32 cellular contexts compared by ENCODE assay signal in the genomic region with DNA sequence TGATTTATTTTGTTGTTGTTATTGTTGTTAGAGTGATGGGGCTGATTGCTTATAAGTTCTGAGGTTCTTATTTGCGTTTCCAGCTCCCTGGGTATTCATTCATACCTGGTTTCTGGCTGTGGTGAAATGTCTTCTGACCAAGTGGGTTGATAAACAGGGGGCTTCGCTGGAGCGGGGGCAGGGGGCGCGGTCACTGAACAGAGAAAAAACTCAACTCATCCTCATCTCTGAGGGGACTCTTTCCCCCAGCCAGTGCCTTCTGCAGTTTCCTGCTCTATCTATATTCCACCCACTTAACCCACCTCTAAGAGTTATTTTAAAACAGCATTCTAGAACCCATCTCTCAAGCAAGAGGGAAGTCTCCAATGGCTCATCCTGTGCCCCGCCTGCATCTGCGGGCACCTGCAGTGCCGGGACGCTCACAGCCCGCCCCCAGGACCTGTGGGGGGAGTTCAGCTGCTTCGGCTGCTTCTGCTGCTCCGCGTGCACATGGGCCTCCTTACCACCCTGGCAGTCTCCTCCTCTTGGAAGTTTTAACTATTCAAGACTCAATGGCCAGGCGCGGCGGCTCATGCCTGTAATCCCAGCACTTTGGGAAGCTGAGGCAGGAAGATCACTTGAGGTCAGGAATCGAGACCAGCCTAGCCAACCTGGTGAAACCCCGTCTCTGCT. TPM values are rescaled to one million over a fixed set of nuclear protein-coding genes. Genes with fewer than 3 reads are reported as not detected.
DNase-seq lines count a peak whose midpoint lies in the region; ATAC-seq and TF ChIP-seq lines count a peak whose summit lies in the region.
"Had no signal": no experiment of that assay in that cellular context is flagged by ENCODE, and none has a peak within 500 bp of the region (broad histone marks: within the 10 kb centered on the region; RNA-seq: fewer than 3 reads in every experiment).

No MANE protein-coding gene starts in this region.

- H3K9ac ChIP-seq in mammary epithelial cell (ENCODE audit: insufficient read depth, low read length) = no peak overlapping the region

- CTCF ChIA-PET in MCF 10A (lab: Yijun Ruan, JAX) (interaction anchor here (0.6 to 2.4 kb wide), 5 partner anchors 7 to 113 kb away, joined by 3 to 14 read pairs (median 4); no protein-coding TSS in a partner anchor), mammary epithelial cell (lab: Charles Lee; ENCODE audit: low non-redundant PET) (no interaction called here)

- POLR2A ChIA-PET in MCF 10A (lab: Yijun Ruan, JAX) = interaction anchor here (0.6 to 3.5 kb wide), 4 partner anchors 10 to 30 kb away, joined by 3 to 30 read pairs (median 5); no protein-coding TSS in a partner anchor

- DNase-seq in MCF 10A (ENCODE audit: unreplicated experiment) = no peak
- no peak for DNase-seq in mammary epithelial cell
- DNase-seq in central memory CD8-positive, alpha-beta T cell (ENCODE audit: low spot score in 2 of 2) = no peak
- peak; percentile 27 for DNase-seq in lower lobe of right lung
- peak in 1 of 2 donors; percentile 69 for DNase-seq in thyroid gland
- DNase-seq in glutamatergic neuron = no peak
- DNase-seq in natural killer cell = no peak
- DNase-seq in NCI-H2171 treated with DMSO at 0.1 percent for 48 hours (lab: John Stamatoyannopoulos, UW) = no peak
- DNase-seq: activated CD4-positive, alpha-beta T cell treated with anti-CD3 and anti-CD28 coated beads for 36 hours; activated CD8-positive, alpha-beta T cell treated with anti-CD3 and anti-CD28 coated beads, Interleukin-2, amount 10 ng/mL, durations not matched to agents 7 days and 5 days; activated T-cell treated with anti-CD3 and anti-CD28 coated beads for 4 hours; CD4-positive, CD25-positive, alpha-beta regulatory T cell; esophagus squamous epithelium; foreskin melanocyte; hypothalamus; immature natural killer cell; KG1; midbrain; MM.1S; naive thymus-derived CD4-positive, alpha-beta T cell; NCI-H2107; NCI-H510A; stimulated activated CD4-positive, alpha-beta T cell treated with anti-CD3 and anti-CD28 coated beads, Interleukin-4, amount 100 ng/mL, for 1 hour; T-helper 2 cell; testis had no signal

- peaks cover 11% of the 10 kb centered on the region for H3K36me3 ChIP-seq in mammary epithelial cell (ENCODE audit: insufficient read depth, low read length)
- peaks cover 49% of the 10 kb centered on the region for H3K36me3 ChIP-seq in lower lobe of right lung
- peaks cover 0 to 3% of the 10 kb centered on the region in 2 donors for H3K36me3 ChIP-seq in thyroid gland
- H3K36me3 ChIP-seq: ovary had no signal

- intact Hi-C loops in MCF 10A (cut with micrococcal nuclease) = no loop called here
- intact Hi-C loops in mammary epithelial cell (cut with micrococcal nuclease) = no loop called here
- intact Hi-C loops in lower lobe of right lung (cut with DNase I) = no loop called here
- intact Hi-C loops in thyroid gland (cut with DNase I) = no loop called here
- intact Hi-C loops in natural killer cell (cut with micrococcal nuclease) = no loop called here

- H3K4me3 Mint-ChIP-seq in MCF 10A (ENCODE audit: unreplicated experiment) (no peak overlapping the region), glutamatergic neuron (ENCODE audit: unreplicated experiment) (no peak overlapping the region), natural killer cell (no peak overlapping the region)
- H3K4me3 Mint-ChIP-seq in central memory CD8-positive, alpha-beta T cell = no peak overlapping the region
- H3K4me3 Mint-ChIP-seq: activated CD4-positive, alpha-beta T cell treated with anti-CD3 and anti-CD28 coated beads for 36 hours; activated CD8-positive, alpha-beta T cell treated with anti-CD3 and anti-CD28 coated beads, Interleukin-2, amount 10 ng/mL, durations not matched to agents 7 days and 5 days; CD4-positive, CD25-positive, alpha-beta regulatory T cell; immature natural killer cell; naive thymus-derived CD4-positive, alpha-beta T cell; stimulated activated memory B cell treated with anti-CD40 and anti-IgM and Interleukin-4, amounts not matched to agents 10 μg/mL and 1 μg/mL and 100 μg/mL, for 72 hours had no signal

- H3K27me3 ChIP-seq in mammary epithelial cell (ENCODE audit: insufficient read depth, low read length) (no peaks in the 10 kb centered on the region), lower lobe of right lung (ENCODE audit: low read depth) (no peaks in the 10 kb centered on the region), thyroid gland (no peaks in the 10 kb centered on the region)
- H3K27me3 ChIP-seq: adrenal gland, esophagus squamous epithelium, ovary, right atrium auricular region, testis had no signal

- peak overlapping the region; percentile 49 for H3K27ac Mint-ChIP-seq in MCF 10A (ENCODE audit: low read depth, unreplicated experiment)
- H3K27ac Mint-ChIP-seq in central memory CD8-positive, alpha-beta T cell (ENCODE audit: low read depth) = peak overlapping the region; percentile 57
- no peak overlapping the region for H3K27ac Mint-ChIP-seq in glutamatergic neuron (ENCODE audit: unreplicated experiment)
- H3K27ac Mint-ChIP-seq in natural killer cell = no peak overlapping the region
- H3K27ac Mint-ChIP-seq: activated CD4-positive, alpha-beta T cell treated with anti-CD3 and anti-CD28 coated beads for 36 hours; stimulated activated memory B cell treated with anti-CD40 and anti-IgM and Interleukin-4, amounts not matched to agents 10 μg/mL and 1 μg/mL and 100 μg/mL, for 72 hours had no signal

- TF ChIP-seq CTCF in MCF 10A (IDR thresholded peaks at IDR 0.05; ENCODE audit: unreplicated experiment) (no peak), mammary epithelial cell (conservative IDR thresholded peaks at IDR 0.05 in 1 of 2, IDR thresholded peaks at IDR 0.05 in 1 of 2; ENCODE audit: extremely low read depth in 1 of 2, insufficient read depth in 1 of 2, low read depth in 1 of 2, low read length in 2 of 2) (no peak), lower lobe of right lung (IDR thresholded peaks at IDR 0.05) (no peak), thyroid gland (IDR thresholded peaks at IDR 0.05) (no peak), glutamatergic neuron (IDR thresholded peaks at IDR 0.05; ENCODE audit: partially characterized antibody, unreplicated experiment) (no peak), natural killer cell (IDR thresholded peaks at IDR 0.05) (no peak)

- H3K9me3 Mint-ChIP-seq in MCF 10A (ENCODE audit: unreplicated experiment) = no peaks in the 10 kb centered on the region
- H3K9me3 Mint-ChIP-seq in central memory CD8-positive, alpha-beta T cell = no peaks in the 10 kb centered on the region
- H3K9me3 Mint-ChIP-seq in glutamatergic neuron (ENCODE audit: unreplicated experiment) = peaks cover 11% of the 10 kb centered on the region
- H3K9me3 Mint-ChIP-seq in natural killer cell = no peaks in the 10 kb centered on the region
- H3K9me3 Mint-ChIP-seq: CD4-positive, CD25-positive, alpha-beta regulatory T cell; immature natural killer cell; naive thymus-derived CD4-positive, alpha-beta T cell; stimulated activated memory B cell treated with anti-CD40 and anti-IgM and Interleukin-4, amounts not matched to agents 10 μg/mL and 1 μg/mL and 100 μg/mL, for 72 hours had no signal

- no peaks in the 10 kb centered on the region for H3K27me3 Mint-ChIP-seq in MCF 10A (ENCODE audit: insufficient read depth, unreplicated experiment)
- H3K27me3 Mint-ChIP-seq in central memory CD8-positive, alpha-beta T cell = no peaks in the 10 kb centered on the region
- H3K27me3 Mint-ChIP-seq in glutamatergic neuron (ENCODE audit: unreplicated experiment) = peaks cover 4% of the 10 kb centered on the region
- H3K27me3 Mint-ChIP-seq in natural killer cell (ENCODE audit: low read depth in 2 of 2) = no peaks in the 10 kb centered on the region
- H3K27me3 Mint-ChIP-seq: activated CD4-positive, alpha-beta T cell treated with anti-CD3 and anti-CD28 coated beads for 36 hours; CD4-positive, CD25-positive, alpha-beta regulatory T cell; naive thymus-derived CD4-positive, alpha-beta T cell; stimulated activated memory B cell treated with anti-CD40 and anti-IgM and Interleukin-4, amounts not matched to agents 10 μg/mL and 1 μg/mL and 100 μg/mL, for 72 hours had no signal

- 93% methylated on average over 15 of the region's 18 CpGs for WGBS in mammary epithelial cell (ENCODE audit: low coverage, missing lambda C conversion rate)
- 52 to 65% methylated on average over 18 of the region's 18 CpGs for WGBS in thyroid gland, 2 donors

- in situ Hi-C loops in mammary epithelial cell (cut with MboI; ENCODE audit: low sequenced_read_pairs in 2 of 2) = no loop called here

- H2AFZ ChIP-seq in mammary epithelial cell (ENCODE audit: low read depth, low read length) = no peak overlapping the region

- dilution Hi-C loops in mammary epithelial cell (cut with HindIII; ENCODE audit: low sequenced_read_pairs) = loop anchor here (5.0 kb wide), 4 partner anchors 41 to 104 kb away; no protein-coding TSS in a partner anchor

- no peak overlapping the region for H3K27ac ChIP-seq in mammary epithelial cell (ENCODE audit: insufficient read depth, low read depth, low read length)
- H3K27ac ChIP-seq in lower lobe of right lung = no peak overlapping the region
- peak overlapping the region; percentile 20 to 82 (median 68) for H3K27ac ChIP-seq in thyroid gland
- H3K27ac ChIP-seq: adrenal gland, coronary artery, esophagus squamous epithelium, ovary, right atrium auricular region had no signal

- TF ChIP-seq POLR2A in thyroid gland (IDR thresholded peaks at IDR 0.05) = no peak

- ATAC-seq in central memory CD8-positive, alpha-beta T cell (replicated peaks; ENCODE audit: extremely low read depth, poor library complexity, severe bottlenecking) = no peak
- ATAC-seq in lower lobe of right lung (no peak), natural killer cell (no peak)
- ATAC-seq: activated CD4-positive, alpha-beta T cell treated with anti-CD3 and anti-CD28 coated beads for 36 hours; activated CD8-positive, alpha-beta T cell treated with anti-CD3 and anti-CD28 coated beads, Interleukin-2, amount 10 ng/mL, durations not matched to agents 7 days and 5 days; GM12878; naive thymus-derived CD4-positive, alpha-beta T cell; SK-N-SH treated with all-trans-retinoic acid at 6 μM for 48 hours; stimulated activated memory B cell treated with anti-CD40 and anti-IgM and Interleukin-4, amounts not matched to agents 10 μg/mL and 1 μg/mL and 100 μg/mL, for 72 hours had no signal

- H3K9me3 ChIP-seq in mammary epithelial cell (replicated peaks; ENCODE audit: insufficient read depth, low read length) (no peaks in the 10 kb centered on the region), lower lobe of right lung (no peaks in the 10 kb centered on the region), thyroid gland (no peaks in the 10 kb centered on the region)
- H3K9me3 ChIP-seq: adrenal gland, esophagus squamous epithelium, ovary, right atrium auricular region, testis had no signal

- H3K4me1 ChIP-seq in mammary epithelial cell (ENCODE audit: insufficient read depth, low read length) (peaks cover 19% of the 10 kb centered on the region), lower lobe of right lung (peaks cover 35% of the 10 kb centered on the region), thyroid gland (peaks cover 52 to 70% of the 10 kb centered on the region in 2 donors)

- H4K20me1 ChIP-seq in mammary epithelial cell (ENCODE audit: insufficient read depth, low read length) = no peaks in the 10 kb centered on the region

- BruUV-seq in MCF 10A (replicated peaks; lab: Mats Ljungman, UMichigan) (no TSS peak), mammary epithelial cell (replicated peaks; lab: Mats Ljungman, UMichigan) (no TSS peak)

- H3K4me2 ChIP-seq in mammary epithelial cell (ENCODE audit: insufficient read depth, low read depth, low read length) = no peak overlapping the region

- peaks cover 3% of the 10 kb centered on the region for H3K79me2 ChIP-seq in mammary epithelial cell (ENCODE audit: insufficient read depth, low read length)

- H3K4me3 ChIP-seq in mammary epithelial cell (replicated peaks in 1 of 3; ENCODE audit: insufficient read depth in 1 of 3, low read depth in 2 of 3, low read length in 3 of 3) (no peak overlapping the region), lower lobe of right lung (no peak overlapping the region), thyroid gland (replicated peaks in 1 of 3) (no peak overlapping the region)
- H3K4me3 ChIP-seq: adrenal gland, coronary artery, esophagus squamous epithelium, GM12878, ovary, right atrium auricular region, testis had no signal

- H3K36me3 Mint-ChIP-seq in MCF 10A (ENCODE audit: insufficient read depth, unreplicated experiment) = peaks cover 60% of the 10 kb centered on the region
- peaks cover 20% of the 10 kb centered on the region for H3K36me3 Mint-ChIP-seq in central memory CD8-positive, alpha-beta T cell (ENCODE audit: insufficient read depth)
- H3K36me3 Mint-ChIP-seq in glutamatergic neuron (ENCODE audit: unreplicated experiment) = peaks cover 6% of the 10 kb centered on the region
- peaks cover 6% of the 10 kb centered on the region for H3K36me3 Mint-ChIP-seq in natural killer cell

- H3K4me1 Mint-ChIP-seq in MCF 10A (ENCODE audit: insufficient read depth, unreplicated experiment) (peaks cover 19% of the 10 kb centered on the region), glutamatergic neuron (ENCODE audit: low read depth, unreplicated experiment) (peaks cover 4% of the 10 kb centered on the region), natural killer cell (no peaks in the 10 kb centered on the region)
- peaks cover 8% of the 10 kb centered on the region for H3K4me1 Mint-ChIP-seq in central memory CD8-positive, alpha-beta T cell
- H3K4me1 Mint-ChIP-seq: activated CD4-positive, alpha-beta T cell treated with anti-CD3 and anti-CD28 coated beads for 36 hours; stimulated activated memory B cell treated with anti-CD40 and anti-IgM and Interleukin-4, amounts not matched to agents 10 μg/mL and 1 μg/mL and 100 μg/mL, for 72 hours had no signal

RNA-seq across cellular contexts. Expression of gene CKB, which starts 11.5 kb away (rescaled TPM):
- total RNA-seq in MCF 10A (2022) = 5.7 and 8.5 TPM in 2 replicates
- total RNA-seq in mammary epithelial cell = 10 to 100 TPM in 1 of 2 donors, 1 to 10 TPM in 1; 8.7 to 45.8 TPM
- 6.4 TPM for polyA plus RNA-seq in mammary epithelial cell
- not detected for polyA minus RNA-seq in mammary epithelial cell
- 115 TPM for total RNA-seq in lower lobe of right lung
- total RNA-seq in thyroid gland = 100 to 1,000 TPM; 190 to 373 (median 266) TPM
- total RNA-seq in glutamatergic neuron (ENCODE audit: unreplicated experiment) = 2,561 TPM
- total RNA-seq in natural killer cell = 10 to 100 TPM in 1 of 3 donors, 1 to 10 TPM in 2; 4.0 to 37.4 (median 9.0) TPM

RNA-seq across cellular contexts. Expression of gene TRMT61A, which starts 17.8 kb away (rescaled TPM):
- total RNA-seq in MCF 10A (2022) = 10.2 and 15.8 TPM in 2 replicates
- total RNA-seq in mammary epithelial cell = 10 to 100 TPM in 1 of 2 donors, 1 to 10 TPM in 1; 8.8 to 13.3 TPM
- polyA plus RNA-seq in mammary epithelial cell = 7.7 TPM
- polyA minus RNA-seq in mammary epithelial cell = 3.9 TPM
- total RNA-seq in lower lobe of right lung = 11.0 TPM
- total RNA-seq in thyroid gland = 10 to 100 TPM; 14.9 to 24.4 (median 21.3) TPM
- 7.8 TPM for total RNA-seq in glutamatergic neuron (ENCODE audit: unreplicated experiment)
- 1 to 10 TPM; 8.1 to 9.4 (median 9.1) TPM for total RNA-seq in natural killer cell

RNA-seq across cellular contexts. Expression of gene BAG5, which starts 51.3 kb away (rescaled TPM):
- total RNA-seq in MCF 10A (2022) (30.9 and 35.3 TPM in 2 replicates), mammary epithelial cell (10 to 100 TPM; 31.3 to 39.0 TPM), lower lobe of right lung (29.8 TPM), thyroid gland (10 to 100 TPM; 39.4 to 77.5 (median 44.4) TPM), glutamatergic neuron (ENCODE audit: unreplicated experiment) (34.4 TPM), natural killer cell (10 to 100 TPM; 36.1 to 48.0 (median 47.0) TPM)
- polyA plus RNA-seq in mammary epithelial cell = 9.1 TPM
- 25.3 TPM for polyA minus RNA-seq in mammary epithelial cell

RNA-seq across cellular contexts. Expression of gene COA8, which starts 51.6 kb away (rescaled TPM):
- total RNA-seq in MCF 10A (2022) (68.9 and 70.8 TPM in 2 replicates), mammary epithelial cell (10 to 100 TPM; 22.3 to 49.3 TPM), lower lobe of right lung (33.0 TPM), thyroid gland (10 to 100 TPM; 25.9 to 50.4 (median 33.6) TPM), glutamatergic neuron (ENCODE audit: unreplicated experiment) (54.9 TPM), natural killer cell (10 to 100 TPM; 22.2 to 32.0 (median 24.9) TPM)
- polyA plus RNA-seq in mammary epithelial cell = 18.1 TPM
- polyA minus RNA-seq in mammary epithelial cell = not detected

Comparison
In these comparisons a context has a peak if more than half of its experiments do, and no peak if none do; other contexts are left out.
1. H3K27ac Mint-ChIP-seq: peak in MCF 10A (single experiment) and central memory CD8-positive, alpha-beta T cell (single experiment); none in glutamatergic neuron (single experiment) and natural killer cell (0 of 2).
2. H3K27ac ChIP-seq: peak in thyroid gland (3 of 3); none in mammary epithelial cell (single experiment) and lower lobe of right lung (single experiment).